In genomic region chr6:158330016-158330415, GRCh38 we compare ENCODE assay signal across 17 cellular contexts. TPM values are rescaled to one million over a fixed set of nuclear protein-coding genes. Genes with fewer than 3 reads are reported as not detected.
A peak's percentile ranks its signal among the peaks of the same experiment; 100 is the strongest.
DNase-seq lines count a peak whose midpoint lies in the region; ATAC-seq and TF ChIP-seq lines count a peak whose summit lies in the region.
"Had no signal": no experiment of that assay in that cellular context is flagged by ENCODE, and none has a peak within 500 bp of the region (broad histone marks: within the 10 kb centered on the region; RNA-seq: fewer than 3 reads in every experiment).

No MANE protein-coding gene starts in this region.

- H3K27ac Mint-ChIP-seq in nephron, result peak overlapping the region in 2 of 3 experiments; percentile 8 to 35
- H3K27ac Mint-ChIP-seq in stimulated activated naive B cell treated with anti-CD40 and anti-IgM and Interleukin-4, amounts not matched to agents 10 μg/mL and 1 μg/mL and 100 μg/mL, for 72 hours, result no peak overlapping the region
- no peak overlapping the region for H3K27ac Mint-ChIP-seq in activated naive CD4-positive, alpha-beta T cell treated with anti-CD3 and anti-CD28 coated beads, Interleukin-2, amount 50 U/mL, for 72 hours
- H3K27ac Mint-ChIP-seq: CD8-positive, alpha-beta T cell had no signal

- peaks cover 29% of the 10 kb centered on the region for H3K9me3 Mint-ChIP-seq in nephron
- H3K9me3 Mint-ChIP-seq in stimulated activated naive B cell treated with anti-CD40 and anti-IgM and Interleukin-4, amounts not matched to agents 10 μg/mL and 1 μg/mL and 100 μg/mL, for 72 hours, result no peaks in the 10 kb centered on the region
- peaks cover 3 to 4% of the 10 kb centered on the region in 2 donors for H3K9me3 Mint-ChIP-seq in activated naive CD4-positive, alpha-beta T cell treated with anti-CD3 and anti-CD28 coated beads, Interleukin-2, amount 50 U/mL, for 72 hours

- H3K27me3 Mint-ChIP-seq in nephron (ENCODE audit: low read depth), result no peaks in the 10 kb centered on the region
- H3K27me3 Mint-ChIP-seq in stimulated activated naive B cell treated with anti-CD40 and anti-IgM and Interleukin-4, amounts not matched to agents 10 μg/mL and 1 μg/mL and 100 μg/mL, for 72 hours, result no peaks in the 10 kb centered on the region

- DNase-seq in DMS 273 (lab: John Stamatoyannopoulos, UW; ENCODE audit: unreplicated experiment) (peak; percentile 14), DMS 273 treated with DMSO at 0.1 percent for 48 hours (lab: John Stamatoyannopoulos, UW) (no peak), esophagus muscularis mucosa (ENCODE audit: extremely low spot score) (peak; percentile 62)
- DNase-seq in stimulated activated naive B cell treated with anti-CD40 and anti-IgM and Interleukin-4, amounts not matched to agents 10 μg/mL and 1 μg/mL and 100 μg/mL, for 72 hours, result no peak
- no peak for DNase-seq in activated naive CD4-positive, alpha-beta T cell treated with anti-CD3 and anti-CD28 coated beads, Interleukin-2, amount 50 U/mL, for 72 hours (ENCODE audit: low spot score in 2 of 2)
- DNase-seq: CD8-positive, alpha-beta T cell; COR-L47; DMS153; DMS79; GDM1 had no signal

- peaks cover 0 to 6% (median under 1%) of the 10 kb centered on the region in 4 donors for H3K4me1 ChIP-seq in esophagus muscularis mucosa
- H3K4me1 ChIP-seq: HAP-1 had no signal

- intact Hi-C loops in esophagus muscularis mucosa (cut with DNase I), result no loop called here

- no peak overlapping the region for H3K27ac ChIP-seq in esophagus muscularis mucosa (replicated peaks in 1 of 4)
- H3K27ac ChIP-seq: 22Rv1; A549; BLaER1 treated with 17β-estradiol and CSF1 and Interleukin-3, amounts not matched to agents 10 nM and 100 nM; GM23248 had no signal

- H3K27me3 ChIP-seq in esophagus muscularis mucosa, result no peaks in the 10 kb centered on the region
- H3K27me3 ChIP-seq: BLaER1 treated with 17β-estradiol and CSF1 and Interleukin-3, amounts not matched to agents 10 nM and 100 nM had no signal

- H3K36me3 Mint-ChIP-seq in nephron (ENCODE audit: low read depth), result peaks cover 78% of the 10 kb centered on the region
- peaks cover 5 to 15% of the 10 kb centered on the region in 2 donors for H3K36me3 Mint-ChIP-seq in stimulated activated naive B cell treated with anti-CD40 and anti-IgM and Interleukin-4, amounts not matched to agents 10 μg/mL and 1 μg/mL and 100 μg/mL, for 72 hours
- H3K36me3 Mint-ChIP-seq in activated naive CD4-positive, alpha-beta T cell treated with anti-CD3 and anti-CD28 coated beads, Interleukin-2, amount 50 U/mL, for 72 hours, result peaks cover 0 to 8% of the 10 kb centered on the region in 2 donors

- no peak for ATAC-seq in stimulated activated naive B cell treated with anti-CD40 and anti-IgM and Interleukin-4, amounts not matched to agents 10 μg/mL and 1 μg/mL and 100 μg/mL, for 72 hours (replicated peaks)
- no peak for ATAC-seq in GM18909 (IDR thresholded peaks at IDR 0.05; ENCODE audit: poor library complexity, unreplicated experiment)
- ATAC-seq in activated naive CD4-positive, alpha-beta T cell treated with anti-CD3 and anti-CD28 coated beads, Interleukin-2, amount 50 U/mL, for 72 hours, result no peak
- ATAC-seq: A549; CD8-positive, alpha-beta T cell had no signal

- no peaks in the 10 kb centered on the region for H3K36me3 ChIP-seq in esophagus muscularis mucosa
- H3K36me3 ChIP-seq: HAP-1 had no signal

- no peak for TF ChIP-seq EP300 in esophagus muscularis mucosa (IDR thresholded peaks at IDR 0.05)

- TF ChIP-seq CTCF in esophagus muscularis mucosa (IDR thresholded peaks at IDR 0.05) (no peak), nephron (IDR thresholded peaks at IDR 0.05; ENCODE audit: unreplicated experiment in 3 of 3) (no peak)

- H3K4me1 Mint-ChIP-seq in nephron, result peaks cover 20% of the 10 kb centered on the region
- H3K4me1 Mint-ChIP-seq in stimulated activated naive B cell treated with anti-CD40 and anti-IgM and Interleukin-4, amounts not matched to agents 10 μg/mL and 1 μg/mL and 100 μg/mL, for 72 hours, result peaks cover 39 to 62% of the 10 kb centered on the region in 2 donors

- no peaks in the 10 kb centered on the region for H3K9me3 ChIP-seq in esophagus muscularis mucosa
- H3K9me3 ChIP-seq: HAP-1 had no signal

- no peak overlapping the region for H3K4me3 Mint-ChIP-seq in nephron
- no peak overlapping the region for H3K4me3 Mint-ChIP-seq in stimulated activated naive B cell treated with anti-CD40 and anti-IgM and Interleukin-4, amounts not matched to agents 10 μg/mL and 1 μg/mL and 100 μg/mL, for 72 hours
- H3K4me3 Mint-ChIP-seq: CD8-positive, alpha-beta T cell had no signal

- no peak overlapping the region for H3K4me3 ChIP-seq in esophagus muscularis mucosa
- H3K4me3 ChIP-seq: A549; BLaER1 treated with 17β-estradiol and CSF1 and Interleukin-3, amounts not matched to agents 10 nM and 100 nM; GM23248; HAP-1 had no signal

- no peak for TF ChIP-seq POLR2A in esophagus muscularis mucosa (IDR thresholded peaks at IDR 0.05; ENCODE audit: low read depth)

- 46% methylated on average over 2 of the region's 2 CpGs for WGBS in esophagus muscularis mucosa

RNA-seq across cellular contexts. Expression of gene TULP4, which starts 17.8 kb away (rescaled TPM):
- 100 to 1,000 TPM; 129 to 170 (median 156) TPM for total RNA-seq in esophagus muscularis mucosa
- total RNA-seq in activated naive CD4-positive, alpha-beta T cell treated with anti-CD3 and anti-CD28 coated beads, Interleukin-2, amount 50 U/mL, for 72 hours, result 10 to 100 TPM; 20.5 to 27.4 TPM

Comparison
In these comparisons a context has a peak if more than half of its experiments do, and no peak if none do; other contexts are left out.
1. DNase-seq: peak in DMS 273 (single experiment) and esophagus muscularis mucosa (single experiment); none in DMS 273 treated with DMSO at 0.1 percent for 48 hours (single experiment), stimulated activated naive B cell treated with anti-CD40 and anti-IgM and Interleukin-4, amounts not matched to agents 10 μg/mL and 1 μg/mL and 100 μg/mL, for 72 hours (single experiment) and activated naive CD4-positive, alpha-beta T cell treated with anti-CD3 and anti-CD28 coated beads, Interleukin-2, amount 50 U/mL, for 72 hours (0 of 2).
2. H3K27ac Mint-ChIP-seq: peak in nephron (2 of 3); none in stimulated activated naive B cell treated with anti-CD40 and anti-IgM and Interleukin-4, amounts not matched to agents 10 μg/mL and 1 μg/mL and 100 μg/mL, for 72 hours (single experiment) and activated naive CD4-positive, alpha-beta T cell treated with anti-CD3 and anti-CD28 coated beads, Interleukin-2, amount 50 U/mL, for 72 hours (0 of 2).
3. RNA of gene TULP4, which starts 17.8 kb away (total RNA-seq): 129 to 170 TPM in esophagus muscularis mucosa; 20.5 to 27.4 TPM in activated naive CD4-positive, alpha-beta T cell treated with anti-CD3 and anti-CD28 coated beads, Interleukin-2, amount 50 U/mL, for 72 hours; every median in the first group is over 4 times any median in the second.